Comparison of ENCODE assay signal across 9 cellular contexts in genomic region chr18:37254256-37254880, GRCh38.
DNase-seq lines count a peak whose midpoint lies in the region; ATAC-seq and TF ChIP-seq lines count a peak whose summit lies in the region.
"Had no signal": no experiment of that assay in that cellular context is flagged by ENCODE, and none has a peak within 500 bp of the region (broad histone marks: within the 10 kb centered on the region; RNA-seq: fewer than 3 reads in every experiment).

No MANE protein-coding gene starts in this region.

- peaks cover 51% of the 10 kb centered on the region for H3K27me3 Mint-ChIP-seq in chondrocyte (ENCODE audit: low read depth)
- peaks cover 32 to 88% (median 55%) of the 10 kb centered on the region in 5 donors for H3K27me3 Mint-ChIP-seq in naive thymus-derived CD8-positive, alpha-beta T cell

- no peak for TF ChIP-seq CTCF in AG04449 (IDR thresholded peaks at IDR 0.05; ENCODE audit: insufficient read depth, low read length, missing control alignments)
- no peak for TF ChIP-seq CTCF in chondrocyte (IDR thresholded peaks at IDR 0.05)
- no peak for TF ChIP-seq CTCF in GM13977 (IDR thresholded peaks at IDR 0.05; ENCODE audit: extremely low read depth, insufficient read depth, missing control alignments)

- H3K36me3 Mint-ChIP-seq in chondrocyte (ENCODE audit: low read depth): no peaks in the 10 kb centered on the region
- H3K36me3 Mint-ChIP-seq in naive thymus-derived CD8-positive, alpha-beta T cell: peaks cover 0 to 3% (median 0%) of the 10 kb centered on the region in 3 donors

- no peak overlapping the region for H3K27ac Mint-ChIP-seq in chondrocyte (ENCODE audit: unreplicated experiment)
- no peak overlapping the region for H3K27ac Mint-ChIP-seq in naive thymus-derived CD8-positive, alpha-beta T cell

- peaks cover 10% of the 10 kb centered on the region for H3K4me1 Mint-ChIP-seq in chondrocyte (ENCODE audit: low read depth)
- peaks cover 0 to 14% (median 8%) of the 10 kb centered on the region in 4 donors for H3K4me1 Mint-ChIP-seq in naive thymus-derived CD8-positive, alpha-beta T cell

- DNase-seq in AG04449 (ENCODE audit: low read depth, low spot score): no peak
- DNase-seq in HK-2 (ENCODE audit: unreplicated experiment): peak; percentile 5
- DNase-seq in chondrocyte (ENCODE audit: low spot score): no peak
- no peak for DNase-seq in naive thymus-derived CD8-positive, alpha-beta T cell
- no peak for DNase-seq in head of caudate nucleus
- DNase-seq in NCI-H2081 (lab: John Stamatoyannopoulos, UW): no peak
- no peak for DNase-seq in GM13977 (ENCODE audit: low spot score)
- no peak for DNase-seq in activated CD4-positive, CD25-positive, alpha-beta regulatory T cell (lab: John Stamatoyannopoulos, UW)
- DNase-seq: GF-D8 had no signal

- no peak for ATAC-seq in naive thymus-derived CD8-positive, alpha-beta T cell

- peak overlapping the region; percentile 60 for H3K4me3 Mint-ChIP-seq in chondrocyte (ENCODE audit: unreplicated experiment)
- H3K4me3 Mint-ChIP-seq in naive thymus-derived CD8-positive, alpha-beta T cell: peak overlapping the region in 8 of 10 donors; percentile 33 to 86 (median 74)

- POLR2A ChIA-PET in AG04449 (lab: Yijun Ruan, JAX): no interaction called here
- POLR2A ChIA-PET in naive thymus-derived CD8-positive, alpha-beta T cell (lab: Charles Lee): no interaction called here

- intact Hi-C loops in head of caudate nucleus (cut with DNase I): no loop called here

- in situ Hi-C loops in GM13977 (cut with MboI; ENCODE audit: low pct_unique_long_range_greater_than_20kb, low sequenced_read_pairs, unreplicated experiment): no loop called here

- no peaks in the 10 kb centered on the region for H3K9me3 Mint-ChIP-seq in chondrocyte (ENCODE audit: low read depth)
- peaks cover 0 to 9% (median 0%) of the 10 kb centered on the region in 9 donors for H3K9me3 Mint-ChIP-seq in naive thymus-derived CD8-positive, alpha-beta T cell

- peak overlapping the region; percentile 20; the same call in 1 of the 2 replicates for H3K4me3 ChIP-seq in AG04449 (ENCODE audit: low read depth, low read length)

- CTCF ChIA-PET in AG04449 (lab: Yijun Ruan, JAX): no interaction called here
